In the genomic region with DNA sequence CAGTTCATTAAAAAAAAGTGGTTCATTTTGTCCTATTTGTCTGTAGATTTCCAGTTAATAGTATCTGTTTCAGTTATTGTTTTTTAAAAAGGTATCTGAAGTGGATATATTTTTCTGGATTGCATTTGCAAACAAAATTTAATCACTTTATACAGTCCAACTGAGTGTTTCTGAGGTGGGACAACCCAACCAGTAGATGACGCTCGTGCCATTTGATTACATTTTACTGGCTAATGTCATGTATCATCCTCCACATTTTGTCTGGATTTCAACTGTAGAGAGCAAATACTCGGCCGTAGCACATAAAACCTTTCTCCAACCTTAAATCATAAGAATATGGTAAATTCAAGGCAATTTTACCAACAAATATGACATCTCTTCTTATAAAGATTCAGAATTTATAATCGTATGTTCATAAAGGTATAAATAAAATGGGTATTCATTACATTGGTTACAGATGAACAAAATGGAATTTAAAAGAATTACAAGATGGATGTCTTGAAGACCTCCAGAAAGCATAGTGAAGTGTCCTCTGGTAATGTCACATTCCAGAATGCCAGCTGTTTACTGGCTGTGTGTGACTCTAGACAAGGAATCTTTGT, we compare ENCODE assay signal across 10 cellular contexts.
DNase-seq lines count a peak whose midpoint lies in the region; TF ChIP-seq lines count a peak whose summit lies in the region.
"Had no signal": no experiment of that assay in that cellular context is flagged by ENCODE, and none has a peak within 500 bp of the region (broad histone marks: within the 10 kb centered on the region; RNA-seq: fewer than 3 reads in every experiment).

No MANE protein-coding gene starts in this region.

- H3K9me3 Mint-ChIP-seq in MCF 10A (ENCODE audit: unreplicated experiment) (no peaks in the 10 kb centered on the region), type B pancreatic cell (no peaks in the 10 kb centered on the region)

- POLR2A ChIA-PET in MCF 10A (lab: Yijun Ruan, JAX), result interaction anchor here (0.5 kb wide), 1 partner anchor 26 kb away, joined by 3 read pairs; no protein-coding TSS in a partner anchor

- H3K4me3 Mint-ChIP-seq in MCF 10A (ENCODE audit: unreplicated experiment), result no peak overlapping the region
- no peak overlapping the region for H3K4me3 Mint-ChIP-seq in type B pancreatic cell
- H3K4me3 Mint-ChIP-seq: CD4-positive, CD25-positive, alpha-beta regulatory T cell had no signal

- CTCF ChIA-PET in MCF 10A (lab: Yijun Ruan, JAX), result interaction anchor here (0.7 to 0.9 kb wide), 3 partner anchors 8 to 651 kb away, joined by 3 read pairs; no protein-coding TSS in a partner anchor

- TF ChIP-seq CTCF in MCF 10A (IDR thresholded peaks at IDR 0.05; ENCODE audit: unreplicated experiment), result peak; percentile 41
- TF ChIP-seq CTCF in breast epithelium (IDR thresholded peaks at IDR 0.05), result no peak
- TF ChIP-seq CTCF in astrocyte of the cerebellum (IDR thresholded peaks at IDR 0.05; ENCODE audit: low read depth, low read length, missing control alignments), result peak; percentile 13
- TF ChIP-seq CTCF in type B pancreatic cell (conservative IDR thresholded peaks at IDR 0.05), result peak; percentile 48

- BruUV-seq in MCF 10A (replicated peaks; lab: Mats Ljungman, UMichigan), result no TSS peak

- in situ Hi-C loops in astrocyte of the cerebellum (cut with HindIII; ENCODE audit: low sequenced_read_pairs), result no loop called here

- H3K4me3 ChIP-seq in breast epithelium (no peak overlapping the region), astrocyte of the cerebellum (ENCODE audit: low read depth, low read length) (no peak overlapping the region)

- peak; percentile 32 for DNase-seq in MCF 10A (ENCODE audit: unreplicated experiment)
- DNase-seq in breast epithelium (ENCODE audit: low spot score in 2 of 2), result no peak
- DNase-seq in NCI-H1105 (lab: John Stamatoyannopoulos, UW), result peak; percentile 43
- DNase-seq in astrocyte of the cerebellum (ENCODE audit: low read depth), result no peak
- DNase-seq in type B pancreatic cell (ENCODE audit: extremely low spot score, unreplicated experiment), result no peak
- no peak for DNase-seq in amygdala (lab: John Stamatoyannopoulos, UW)
- DNase-seq in iPS-NIHi11 (ENCODE audit: low spot score), result no peak
- no peak for DNase-seq in substantia nigra (lab: John Stamatoyannopoulos, UW)
- DNase-seq: CD4-positive, CD25-positive, alpha-beta regulatory T cell; NCI-H146 had no signal

- H3K4me1 ChIP-seq in breast epithelium, result no peaks in the 10 kb centered on the region

- H3K27ac ChIP-seq in breast epithelium (no peak overlapping the region), substantia nigra (ENCODE audit: low read depth, low read length, poor library complexity, severe bottlenecking) (no peak overlapping the region)

- no peaks in the 10 kb centered on the region for H3K36me3 Mint-ChIP-seq in MCF 10A (ENCODE audit: insufficient read depth, unreplicated experiment)
- no peaks in the 10 kb centered on the region for H3K36me3 Mint-ChIP-seq in type B pancreatic cell
- H3K36me3 Mint-ChIP-seq: CD4-positive, CD25-positive, alpha-beta regulatory T cell had no signal

- no peaks in the 10 kb centered on the region for H3K36me3 ChIP-seq in breast epithelium

- H3K27me3 ChIP-seq in breast epithelium, result no peaks in the 10 kb centered on the region

- H3K9me3 ChIP-seq in breast epithelium, result no peaks in the 10 kb centered on the region

- intact Hi-C loops in MCF 10A (cut with micrococcal nuclease), result loop anchor here (2.0 to 10.0 kb wide), 2 partner anchors 337 to 589 kb away; no protein-coding TSS in a partner anchor
- intact Hi-C loops in breast epithelium (cut with DNase I; ENCODE audit: low total_unique reads), result loop anchor here (5.0 kb wide), 1 partner anchor 795 kb away; no protein-coding TSS in a partner anchor

- no peak overlapping the region for H3K27ac Mint-ChIP-seq in MCF 10A (ENCODE audit: low read depth, unreplicated experiment)
- no peak overlapping the region for H3K27ac Mint-ChIP-seq in type B pancreatic cell
- H3K27ac Mint-ChIP-seq: CD4-positive, CD25-positive, alpha-beta regulatory T cell had no signal

- H3K4me1 Mint-ChIP-seq in MCF 10A (ENCODE audit: insufficient read depth, unreplicated experiment), result no peaks in the 10 kb centered on the region
- H3K4me1 Mint-ChIP-seq in type B pancreatic cell (ENCODE audit: unreplicated experiment), result no peaks in the 10 kb centered on the region
- H3K4me1 Mint-ChIP-seq: CD4-positive, CD25-positive, alpha-beta regulatory T cell had no signal

- TF ChIP-seq POLR2A in breast epithelium (IDR thresholded peaks at IDR 0.05), result no peak

- peaks cover 68% of the 10 kb centered on the region for H3K27me3 Mint-ChIP-seq in MCF 10A (ENCODE audit: insufficient read depth, unreplicated experiment)
- peaks cover 5% of the 10 kb centered on the region for H3K27me3 Mint-ChIP-seq in type B pancreatic cell
- H3K27me3 Mint-ChIP-seq: CD4-positive, CD25-positive, alpha-beta regulatory T cell had no signal

Comparison
In these comparisons a context has a peak if more than half of its experiments do, and no peak if none do; other contexts are left out.
1. DNase-seq: peak in MCF 10A (single experiment) and NCI-H1105 (single experiment); none in breast epithelium (0 of 2), astrocyte of the cerebellum (single experiment), type B pancreatic cell (single experiment), amygdala (0 of 56), iPS-NIHi11 (single experiment) and substantia nigra (0 of 49).
2. CTCF ChIP-seq: peak in MCF 10A (single experiment), astrocyte of the cerebellum (single experiment) and type B pancreatic cell (single experiment); none in breast epithelium (0 of 3).